Comparison of ENCODE assay signal across 9 cellular contexts in genomic region chr3:36700537-36701248, GRCh38.
A peak's percentile ranks its signal among the peaks of the same experiment; 100 is the strongest.
DNase-seq lines count a peak whose midpoint lies in the region; ATAC-seq and TF ChIP-seq lines count a peak whose summit lies in the region.
"Had no signal": no experiment of that assay in that cellular context is flagged by ENCODE, and none has a peak within 500 bp of the region (broad histone marks: within the 10 kb centered on the region; RNA-seq: fewer than 3 reads in every experiment).

No MANE protein-coding gene starts in this region.

- no peak overlapping the region for H3K27ac Mint-ChIP-seq in stimulated activated memory B cell treated with anti-CD40 and anti-IgM and Interleukin-4, amounts not matched to agents 10 μg/mL and 1 μg/mL and 100 μg/mL, for 72 hours
- H3K27ac Mint-ChIP-seq: natural killer cell had no signal

- TF ChIP-seq POLR2A in GM18505 (IDR thresholded peaks at IDR 0.05; ENCODE audit: borderline replicate concordance, extremely low read depth, insufficient read depth, insufficient read length) = no peak

- TF ChIP-seq CTCF in AG09319 (IDR thresholded peaks at IDR 0.05; ENCODE audit: low read depth, low read length) = peak; percentile 93

- H3K4me3 Mint-ChIP-seq in stimulated activated memory B cell treated with anti-CD40 and anti-IgM and Interleukin-4, amounts not matched to agents 10 μg/mL and 1 μg/mL and 100 μg/mL, for 72 hours = no peak overlapping the region
- H3K4me3 Mint-ChIP-seq: natural killer cell had no signal

- peaks cover 10% of the 10 kb centered on the region for H3K27me3 Mint-ChIP-seq in stimulated activated memory B cell treated with anti-CD40 and anti-IgM and Interleukin-4, amounts not matched to agents 10 μg/mL and 1 μg/mL and 100 μg/mL, for 72 hours

- H3K9me3 Mint-ChIP-seq in stimulated activated memory B cell treated with anti-CD40 and anti-IgM and Interleukin-4, amounts not matched to agents 10 μg/mL and 1 μg/mL and 100 μg/mL, for 72 hours = no peaks in the 10 kb centered on the region
- H3K9me3 Mint-ChIP-seq: natural killer cell had no signal

- DNase-seq in AG09319 (ENCODE audit: extremely low read depth, low read depth) (peak; percentile 50), NCI-H1092 treated with DMSO at 0.1 percent for 48 hours (lab: John Stamatoyannopoulos, UW) (peak; percentile 72), SK-N-DZ (ENCODE audit: low spot score) (peak; percentile 80), cerebellar cortex (ENCODE audit: low spot score) (peak; percentile 80), left lobe of liver (ENCODE audit: low spot score) (peak; percentile 49)
- DNase-seq: natural killer cell had no signal

- H3K36me3 Mint-ChIP-seq in stimulated activated memory B cell treated with anti-CD40 and anti-IgM and Interleukin-4, amounts not matched to agents 10 μg/mL and 1 μg/mL and 100 μg/mL, for 72 hours = no peaks in the 10 kb centered on the region
- H3K36me3 Mint-ChIP-seq: natural killer cell had no signal

- ATAC-seq in GM18505 (IDR thresholded peaks at IDR 0.05; ENCODE audit: unreplicated experiment) = peak; percentile 79
- peak; percentile 76 for ATAC-seq in HG02798 (IDR thresholded peaks at IDR 0.05; ENCODE audit: poor library complexity, unreplicated experiment)
- ATAC-seq in left lobe of liver = peak; percentile 92
- ATAC-seq in stimulated activated memory B cell treated with anti-CD40 and anti-IgM and Interleukin-4, amounts not matched to agents 10 μg/mL and 1 μg/mL and 100 μg/mL, for 72 hours = peak; percentile 73

- H3K4me1 Mint-ChIP-seq in stimulated activated memory B cell treated with anti-CD40 and anti-IgM and Interleukin-4, amounts not matched to agents 10 μg/mL and 1 μg/mL and 100 μg/mL, for 72 hours = no peaks in the 10 kb centered on the region
- H3K4me1 Mint-ChIP-seq: natural killer cell had no signal

Comparison
In these comparisons a context has a peak if more than half of its experiments do, and no peak if none do; other contexts are left out.
1. Peak in every context shown above with its lines: DNase-seq and ATAC-seq.